In the genomic region with DNA sequence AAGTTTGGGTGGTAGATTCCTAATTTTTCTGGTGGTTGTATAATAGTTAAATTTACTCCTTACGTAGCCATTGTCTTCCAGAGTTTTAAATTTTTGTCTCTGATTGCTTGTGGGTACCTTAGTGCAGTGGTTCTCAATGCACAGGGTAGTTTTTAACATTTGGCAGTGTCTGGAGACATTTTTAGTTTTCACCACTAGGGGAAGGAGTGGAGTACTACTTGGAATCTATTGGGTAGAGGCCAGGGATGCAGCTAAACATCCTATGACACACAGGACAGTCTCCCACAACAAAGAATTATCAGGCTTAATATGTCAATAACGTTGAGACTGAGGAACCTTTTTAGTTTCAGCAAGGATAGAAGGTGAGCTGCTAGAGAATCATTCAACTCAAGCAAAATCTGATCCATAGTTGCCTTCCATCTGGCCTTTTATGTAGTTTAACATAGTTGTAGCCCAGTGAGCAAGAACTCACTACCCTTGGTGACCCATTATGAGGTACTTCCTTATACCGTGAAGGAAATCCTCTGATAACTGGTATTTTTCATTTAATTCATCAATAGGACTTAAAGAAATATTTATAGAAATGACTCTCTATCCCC, we compare ENCODE assay signal across 8 cellular contexts. TPM values are rescaled to one million over a fixed set of nuclear protein-coding genes. Genes with fewer than 3 reads are reported as not detected.
DNase-seq lines count a peak whose midpoint lies in the region; ATAC-seq and TF ChIP-seq lines count a peak whose summit lies in the region.

No MANE protein-coding gene starts in this region.

- no peaks in the 10 kb centered on the region for H3K27me3 ChIP-seq in prostate gland (replicated peaks; ENCODE audit: insufficient read depth)

- ATAC-seq in HG03095 (IDR thresholded peaks at IDR 0.05; ENCODE audit: unreplicated experiment) (peak; percentile 73), GM19467 (IDR thresholded peaks at IDR 0.05; ENCODE audit: unreplicated experiment) (no peak), GM18873 (IDR thresholded peaks at IDR 0.05; ENCODE audit: low FRiP score, unreplicated experiment) (no peak)

- 82% methylated on average over 3 of the region's 3 CpGs for WGBS in prostate gland

- POLR2A ChIA-PET in AG04449 (lab: Yijun Ruan, JAX): no interaction called here

- H3K4me3 ChIP-seq in AG04449 (ENCODE audit: low read depth, low read length) (no peak overlapping the region), GM12865 (ENCODE audit: low read depth, low read length) (no peak overlapping the region), prostate gland (no peak overlapping the region)

- no peak for TF ChIP-seq POLR2A in prostate gland (IDR thresholded peaks at IDR 0.05)

- DNase-seq in AG04449 (ENCODE audit: low read depth, low spot score): no peak
- DNase-seq in GM12865 (ENCODE audit: low read depth): peak; percentile 26
- DNase-seq in SK-MEL-5 (ENCODE audit: low read depth, low spot score): peak; percentile 72
- peak; percentile 43 for DNase-seq in globus pallidus (ENCODE audit: low spot score)
- no peak for DNase-seq in prostate gland (ENCODE audit: low spot score)

- in situ Hi-C loops in SK-MEL-5 (cut with HindIII; ENCODE audit: low pct_unique_long_range_greater_than_20kb, low sequenced_read_pairs): no loop called here

- intact Hi-C loops in prostate gland (cut with DNase I): no loop called here

- H3K9me3 ChIP-seq in prostate gland: no peaks in the 10 kb centered on the region

- CTCF ChIA-PET in AG04449 (lab: Yijun Ruan, JAX): interaction anchor here (0.7 to 3.1 kb wide), 13 partner anchors 9 to 34 kb away, joined by 3 to 10 read pairs (median 5); a partner anchor contains a TSS

- TF ChIP-seq CTCF in AG04449 (IDR thresholded peaks at IDR 0.05; ENCODE audit: insufficient read depth, low read length, missing control alignments) (peak; percentile 43), GM12865 (IDR thresholded peaks at IDR 0.05; ENCODE audit: insufficient read depth, low read depth, low read length, missing control alignments) (peak; percentile 55), prostate gland (IDR thresholded peaks at IDR 0.05) (peak in 2 of 4 experiments; percentile 6 to 33)

- no peak overlapping the region for H3K27ac ChIP-seq in prostate gland

- no peaks in the 10 kb centered on the region for H3K36me3 ChIP-seq in prostate gland

- H3K4me1 ChIP-seq in prostate gland (replicated peaks): no peaks in the 10 kb centered on the region

RNA-seq across cellular contexts. Expression of a gene that starts 8.6 kb away (rescaled TPM):
- not detected in 2 replicates for total RNA-seq in SK-MEL-5 (2014; rRNA removed; shearing (Covaris generic))
- not detected in 2 replicates for polyA plus RNA-seq in SK-MEL-5 (2015; cell fraction: cytosol; rRNA removed)
- polyA plus RNA-seq in SK-MEL-5 (2015; cell fraction: nucleus; rRNA removed): not detected in 2 replicates
- 1 to 10 TPM in 1 of 2 donors, not detected in 1; 3.6 TPM for total RNA-seq in prostate gland

RNA-seq across cellular contexts. Expression of a gene that starts 25.7 kb away (rescaled TPM):
- 7.6 and 8.7 TPM in 2 replicates for total RNA-seq in SK-MEL-5 (2014; rRNA removed; shearing (Covaris generic))
- 7.1 TPM in 2 replicates for polyA plus RNA-seq in SK-MEL-5 (2015; cell fraction: cytosol; rRNA removed)
- 5.3 and 8.1 TPM in 2 replicates for polyA plus RNA-seq in SK-MEL-5 (2015; cell fraction: nucleus; rRNA removed)
- 1 to 10 TPM; 7.6 to 7.8 TPM for total RNA-seq in prostate gland

RNA-seq across cellular contexts. Expression of a gene that starts 25.9 kb away (rescaled TPM):
- total RNA-seq in SK-MEL-5 (2014; rRNA removed; shearing (Covaris generic)): 13.1 and 13.5 TPM in 2 replicates
- polyA plus RNA-seq in SK-MEL-5 (2015; cell fraction: cytosol; rRNA removed): 4.4 and 5.4 TPM in 2 replicates
- polyA plus RNA-seq in SK-MEL-5 (2015; cell fraction: nucleus; rRNA removed): 8.5 and 15.5 TPM in 2 replicates
- 10 to 100 TPM in 1 of 2 donors, 1 to 10 TPM in 1; 9.2 to 12.2 TPM for total RNA-seq in prostate gland

RNA-seq across cellular contexts. Expression of a gene that starts 57.1 kb away (rescaled TPM):
- 10.8 and 11.8 TPM in 2 replicates for total RNA-seq in SK-MEL-5 (2014; rRNA removed; shearing (Covaris generic))
- polyA plus RNA-seq in SK-MEL-5 (2015; cell fraction: cytosol; rRNA removed): 7.1 and 11.0 TPM in 2 replicates
- polyA plus RNA-seq in SK-MEL-5 (2015; cell fraction: nucleus; rRNA removed): 12.0 and 13.9 TPM in 2 replicates
- 10 to 100 TPM in 1 of 2 donors, 1 to 10 TPM in 1; 6.4 to 10.7 TPM for total RNA-seq in prostate gland

Comparison
In these comparisons a context has a peak if more than half of its experiments do, and no peak if none do; other contexts are left out.
1. DNase-seq: peak in GM12865 (single experiment), SK-MEL-5 (single experiment) and globus pallidus (single experiment); none in AG04449 (single experiment) and prostate gland (single experiment).